ENCODE assay signal across 25 cellular contexts in the genomic region with DNA sequence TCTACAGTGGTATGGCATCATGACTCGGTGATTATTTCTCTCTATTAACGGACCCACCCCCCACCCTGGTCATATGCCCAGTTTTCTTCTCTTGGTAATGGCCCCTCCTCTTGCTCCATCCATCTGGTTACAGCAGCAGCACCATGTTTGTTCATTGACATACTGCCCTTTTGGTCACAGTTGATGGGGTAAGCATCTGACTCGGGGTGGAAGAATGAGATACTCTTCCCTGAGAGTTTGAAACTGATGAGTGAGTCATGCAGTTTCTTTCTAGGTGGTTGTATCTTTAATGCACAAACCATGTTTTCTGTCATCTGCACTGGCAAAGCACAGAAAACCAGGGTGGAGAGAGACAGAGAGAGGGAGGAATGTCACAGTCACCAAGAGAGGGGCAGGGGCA.
DNase-seq lines count a peak whose midpoint lies in the region; ATAC-seq and TF ChIP-seq lines count a peak whose summit lies in the region.
"Had no signal": no experiment of that assay in that cellular context is flagged by ENCODE, and none has a peak within 500 bp of the region (broad histone marks: within the 10 kb centered on the region; RNA-seq: fewer than 3 reads in every experiment).

No MANE protein-coding gene starts in this region.

- peaks cover 7% of the 10 kb centered on the region for H3K9me3 Mint-ChIP-seq in activated CD4-positive, alpha-beta T cell treated with anti-CD3 and anti-CD28 coated beads for 36 hours (ENCODE audit: low read depth)
- H3K9me3 Mint-ChIP-seq in activated CD4-positive, alpha-beta T cell treated with anti-CD3 and anti-CD28 coated beads, Interleukin-2, amount 10 ng/mL, durations not matched to agents 7 days and 5 days, result peaks cover 3% of the 10 kb centered on the region

- H3K27me3 ChIP-seq in mesenchymal stem cell (ENCODE audit: control insufficient read depth in 1 of 2, insufficient read depth in 1 of 2, low read length in 2 of 2) (peaks cover 0 to 28% of the 10 kb centered on the region in 2 experiments), smooth muscle cell (ENCODE audit: low read depth) (no peaks in the 10 kb centered on the region)
- no peaks in the 10 kb centered on the region for H3K27me3 ChIP-seq in effector memory CD4-positive, alpha-beta T cell (replicated peaks; ENCODE audit: control insufficient read depth, insufficient read depth, low read length, poor library complexity, severe bottlenecking)
- H3K27me3 ChIP-seq: BLaER1, cardiac muscle cell, right atrium auricular region, suprapubic skin, uterus had no signal

- peaks cover 4% of the 10 kb centered on the region for H3K4me1 Mint-ChIP-seq in activated CD4-positive, alpha-beta T cell treated with anti-CD3 and anti-CD28 coated beads for 36 hours
- no peaks in the 10 kb centered on the region for H3K4me1 Mint-ChIP-seq in activated CD4-positive, alpha-beta T cell treated with anti-CD3 and anti-CD28 coated beads, Interleukin-2, amount 10 ng/mL, durations not matched to agents 7 days and 5 days
- H3K4me1 Mint-ChIP-seq: immature natural killer cell had no signal

- peak; percentile 15 for DNase-seq in activated CD4-positive, alpha-beta T cell treated with anti-CD3 and anti-CD28 coated beads for 36 hours
- no peak for DNase-seq in activated CD4-positive, alpha-beta T cell treated with anti-CD3 and anti-CD28 coated beads, Interleukin-2, amount 10 ng/mL, durations not matched to agents 7 days and 5 days
- DNase-seq in M059J (ENCODE audit: low read depth) (peak; percentile 22), fibroblast of mammary gland (ENCODE audit: low read depth) (peak; percentile 71), mesenchymal stem cell (peak; percentile 46), left colon (no peak), smooth muscle cell (lab: John Stamatoyannopoulos, UW; ENCODE audit: unreplicated experiment) (no peak)
- no peak for DNase-seq in effector memory CD4-positive, alpha-beta T cell
- DNase-seq: activated CD4-positive, CD25-positive, alpha-beta regulatory T cell treated with anti-CD3 and anti-CD28 coated beads, Interleukin-2, amount 50 U/mL, for 72 hours; HCEC 1CT; immature natural killer cell; NCI-H1436; NCI-H2171 treated with DMSO at 0.1 percent for 48 hours; occipital lobe; PC-3; SHP77 treated with DMSO at 0.1 percent for 48 hours; uterus had no signal

- no peak overlapping the region for H3K18ac ChIP-seq in mesenchymal stem cell (ENCODE audit: low read depth in 1 of 2, low read length in 2 of 2)

- no peak overlapping the region for H2AK5ac ChIP-seq in mesenchymal stem cell (ENCODE audit: low read length, severe bottlenecking)

- H2BK15ac ChIP-seq in mesenchymal stem cell (ENCODE audit: low read depth, poor library complexity, severe bottlenecking), result no peak overlapping the region

- 41% methylated on average over 3 of the region's 3 CpGs for WGBS in mesenchymal stem cell
- 74% methylated on average over 3 of the region's 3 CpGs for WGBS in smooth muscle cell (ENCODE audit: low lambda C conversion rate)

- H3K9ac ChIP-seq in mesenchymal stem cell (ENCODE audit: low read length) (no peak overlapping the region), smooth muscle cell (ENCODE audit: low read depth) (no peak overlapping the region)
- H3K9ac ChIP-seq: BLaER1 had no signal

- no peaks in the 10 kb centered on the region for H4K20me1 ChIP-seq in smooth muscle cell (ENCODE audit: low read depth)
- H4K20me1 ChIP-seq: BLaER1 had no signal

- peak; percentile 82 for ATAC-seq in activated CD4-positive, alpha-beta T cell treated with anti-CD3 and anti-CD28 coated beads for 36 hours
- ATAC-seq in left colon, result no peak
- ATAC-seq: PC-3 had no signal

- no peak overlapping the region for H2BK120ac ChIP-seq in mesenchymal stem cell (ENCODE audit: low read depth, low read length)

- no peak overlapping the region for H3K23ac ChIP-seq in mesenchymal stem cell (ENCODE audit: low read length in 2 of 2)

- no peak overlapping the region for H3K4me3 ChIP-seq in fibroblast of mammary gland (ENCODE audit: control insufficient read depth, low read depth, low read length)
- no peak overlapping the region for H3K4me3 ChIP-seq in mesenchymal stem cell (ENCODE audit: insufficient read depth in 1 of 2, low read depth in 1 of 2, low read length in 2 of 2)
- H3K4me3 ChIP-seq in effector memory CD4-positive, alpha-beta T cell (ENCODE audit: insufficient read depth, low read depth, low read length, poor library complexity, severe bottlenecking), result no peak overlapping the region
- no peak overlapping the region for H3K4me3 ChIP-seq in smooth muscle cell
- H3K4me3 ChIP-seq: BLaER1, cardiac muscle cell, lung, right atrium auricular region, suprapubic skin, uterus had no signal

- no peak overlapping the region for H2AFZ ChIP-seq in mesenchymal stem cell (ENCODE audit: low read depth, low read length)
- no peak overlapping the region for H2AFZ ChIP-seq in smooth muscle cell (ENCODE audit: low read depth)

- H2BK12ac ChIP-seq in mesenchymal stem cell (ENCODE audit: low read length in 2 of 2), result no peak overlapping the region

- intact Hi-C loops in activated CD4-positive, alpha-beta T cell treated with anti-CD3 and anti-CD28 coated beads for 36 hours (cut with DNase I, micrococcal nuclease), result no loop called here
- intact Hi-C loops in left colon (cut with DNase I, micrococcal nuclease), result loop anchor here in 1 of 2 donors (10.0 kb wide), 1 partner anchor 1403 kb away; no protein-coding TSS in a partner anchor

- no peaks in the 10 kb centered on the region for H3K36me3 ChIP-seq in mesenchymal stem cell (ENCODE audit: control insufficient read depth in 1 of 2, insufficient read depth in 2 of 2, low read depth in 1 of 2, low read length in 2 of 2)
- no peaks in the 10 kb centered on the region for H3K36me3 ChIP-seq in effector memory CD4-positive, alpha-beta T cell (ENCODE audit: control insufficient read depth, insufficient read depth, low read length)
- no peaks in the 10 kb centered on the region for H3K36me3 ChIP-seq in smooth muscle cell (ENCODE audit: low read depth)
- H3K36me3 ChIP-seq: BLaER1, cardiac muscle cell, right atrium auricular region, suprapubic skin, uterus had no signal

- no peak overlapping the region for H2BK5ac ChIP-seq in mesenchymal stem cell (ENCODE audit: low read depth, low read length, poor library complexity, severe bottlenecking)

- H4K8ac ChIP-seq in mesenchymal stem cell (ENCODE audit: low read length), result no peak overlapping the region

- H3K9me3 ChIP-seq in mesenchymal stem cell (ENCODE audit: control insufficient read depth, low read length), result peaks cover 8% of the 10 kb centered on the region
- no peaks in the 10 kb centered on the region for H3K9me3 ChIP-seq in effector memory CD4-positive, alpha-beta T cell (ENCODE audit: control insufficient read depth, low read length)
- H3K9me3 ChIP-seq in smooth muscle cell (replicated peaks; ENCODE audit: low read depth), result no peaks in the 10 kb centered on the region
- H3K9me3 ChIP-seq: uterus had no signal

- no peaks in the 10 kb centered on the region for H3K79me2 ChIP-seq in smooth muscle cell (ENCODE audit: low read depth)

- no peak overlapping the region for H3K14ac ChIP-seq in mesenchymal stem cell (ENCODE audit: low read length in 2 of 2)

- H3K27ac ChIP-seq in mesenchymal stem cell (ENCODE audit: low read length, poor library complexity, severe bottlenecking), result no peak overlapping the region
- no peak overlapping the region for H3K27ac ChIP-seq in effector memory CD4-positive, alpha-beta T cell (ENCODE audit: insufficient read depth, low read length, poor library complexity, severe bottlenecking)
- no peak overlapping the region for H3K27ac ChIP-seq in smooth muscle cell (ENCODE audit: low read depth)
- H3K27ac ChIP-seq: 22Rv1, BLaER1, cardiac muscle cell, HL-60, right atrium auricular region, suprapubic skin, uterus had no signal

- H3K36me3 Mint-ChIP-seq in activated CD4-positive, alpha-beta T cell treated with anti-CD3 and anti-CD28 coated beads for 36 hours (ENCODE audit: low read depth), result no peaks in the 10 kb centered on the region
- no peaks in the 10 kb centered on the region for H3K36me3 Mint-ChIP-seq in activated CD4-positive, alpha-beta T cell treated with anti-CD3 and anti-CD28 coated beads, Interleukin-2, amount 10 ng/mL, durations not matched to agents 7 days and 5 days (ENCODE audit: low read depth)
- H3K36me3 Mint-ChIP-seq: immature natural killer cell had no signal

- no peaks in the 10 kb centered on the region for H3F3A ChIP-seq in smooth muscle cell (ENCODE audit: low read depth)

- H4K91ac ChIP-seq in mesenchymal stem cell (ENCODE audit: low read length), result no peak overlapping the region

- H3K27ac Mint-ChIP-seq in activated CD4-positive, alpha-beta T cell treated with anti-CD3 and anti-CD28 coated beads for 36 hours, result no peak overlapping the region
- no peak overlapping the region for H3K27ac Mint-ChIP-seq in activated CD4-positive, alpha-beta T cell treated with anti-CD3 and anti-CD28 coated beads, Interleukin-2, amount 10 ng/mL, durations not matched to agents 7 days and 5 days
- H3K27ac Mint-ChIP-seq: dendritic cell treated with granulocyte-macrophage colony-stimulating factor and Interleukin-4, amounts not matched to agents 40 ng/mL and 50 ng/mL, for 4 days; immature natural killer cell had no signal

- POLR2A ChIA-PET in activated CD4-positive, alpha-beta T cell treated with anti-CD3 and anti-CD28 coated beads for 36 hours (lab: Charles Lee), result no interaction called here
- POLR2A ChIA-PET in activated CD4-positive, alpha-beta T cell treated with anti-CD3 and anti-CD28 coated beads, Interleukin-2, amount 10 ng/mL, durations not matched to agents 7 days and 5 days (lab: Charles Lee), result no interaction called here

- no peaks in the 10 kb centered on the region for H3K4me1 ChIP-seq in mesenchymal stem cell (ENCODE audit: control insufficient read depth, insufficient read depth, low read depth, low read length)
- no peaks in the 10 kb centered on the region for H3K4me1 ChIP-seq in effector memory CD4-positive, alpha-beta T cell (ENCODE audit: control insufficient read depth, insufficient read depth, low read length, poor library complexity, severe bottlenecking)
- no peaks in the 10 kb centered on the region for H3K4me1 ChIP-seq in smooth muscle cell (ENCODE audit: low read depth)
- H3K4me1 ChIP-seq: BLaER1, right atrium auricular region, suprapubic skin, uterus had no signal

- no peak overlapping the region for H3K4ac ChIP-seq in mesenchymal stem cell (ENCODE audit: low read depth in 1 of 2, low read length in 2 of 2)

- no peaks in the 10 kb centered on the region for H3K79me1 ChIP-seq in mesenchymal stem cell (replicated peaks; ENCODE audit: low read length, poor library complexity, severe bottlenecking)

- no peak overlapping the region for H3K4me3 Mint-ChIP-seq in activated CD4-positive, alpha-beta T cell treated with anti-CD3 and anti-CD28 coated beads for 36 hours
- no peak overlapping the region for H3K4me3 Mint-ChIP-seq in activated CD4-positive, alpha-beta T cell treated with anti-CD3 and anti-CD28 coated beads, Interleukin-2, amount 10 ng/mL, durations not matched to agents 7 days and 5 days
- H3K4me3 Mint-ChIP-seq: dendritic cell treated with granulocyte-macrophage colony-stimulating factor and Interleukin-4, amounts not matched to agents 40 ng/mL and 50 ng/mL, for 4 days; immature natural killer cell had no signal

- CTCF ChIA-PET in activated CD4-positive, alpha-beta T cell treated with anti-CD3 and anti-CD28 coated beads for 36 hours (lab: Charles Lee), result no interaction called here
- CTCF ChIA-PET in activated CD4-positive, alpha-beta T cell treated with anti-CD3 and anti-CD28 coated beads, Interleukin-2, amount 10 ng/mL, durations not matched to agents 7 days and 5 days (lab: Charles Lee), result no interaction called here

- TF ChIP-seq CTCF in fibroblast of mammary gland (conservative IDR thresholded peaks at IDR 0.05; ENCODE audit: control insufficient read depth, insufficient read depth, low read depth, low read length), result no peak
- no peak for TF ChIP-seq CTCF in smooth muscle cell (IDR thresholded peaks at IDR 0.05; ENCODE audit: borderline replicate concordance, insufficient read depth, poor library complexity, severe bottlenecking)

- peaks cover 14% of the 10 kb centered on the region for H3K27me3 Mint-ChIP-seq in activated CD4-positive, alpha-beta T cell treated with anti-CD3 and anti-CD28 coated beads for 36 hours
- peaks cover 3% of the 10 kb centered on the region for H3K27me3 Mint-ChIP-seq in activated CD4-positive, alpha-beta T cell treated with anti-CD3 and anti-CD28 coated beads, Interleukin-2, amount 10 ng/mL, durations not matched to agents 7 days and 5 days
- H3K27me3 Mint-ChIP-seq: dendritic cell treated with granulocyte-macrophage colony-stimulating factor and Interleukin-4, amounts not matched to agents 40 ng/mL and 50 ng/mL, for 4 days had no signal

- H3K4me2 ChIP-seq in mesenchymal stem cell (ENCODE audit: low read length, poor library complexity, severe bottlenecking) (no peak overlapping the region), smooth muscle cell (no peak overlapping the region)
- H3K4me2 ChIP-seq: BLaER1 had no signal

Comparison
In these comparisons a context has a peak if more than half of its experiments do, and no peak if none do; other contexts are left out.
1. DNase-seq: peak in activated CD4-positive, alpha-beta T cell treated with anti-CD3 and anti-CD28 coated beads for 36 hours (single experiment), M059J (single experiment), fibroblast of mammary gland (single experiment) and mesenchymal stem cell (single experiment); none in activated CD4-positive, alpha-beta T cell treated with anti-CD3 and anti-CD28 coated beads, Interleukin-2, amount 10 ng/mL, durations not matched to agents 7 days and 5 days (single experiment), effector memory CD4-positive, alpha-beta T cell (0 of 3), left colon (0 of 2) and smooth muscle cell (single experiment).